Comparison of ENCODE assay signal across 8 cellular contexts in the genomic region with DNA sequence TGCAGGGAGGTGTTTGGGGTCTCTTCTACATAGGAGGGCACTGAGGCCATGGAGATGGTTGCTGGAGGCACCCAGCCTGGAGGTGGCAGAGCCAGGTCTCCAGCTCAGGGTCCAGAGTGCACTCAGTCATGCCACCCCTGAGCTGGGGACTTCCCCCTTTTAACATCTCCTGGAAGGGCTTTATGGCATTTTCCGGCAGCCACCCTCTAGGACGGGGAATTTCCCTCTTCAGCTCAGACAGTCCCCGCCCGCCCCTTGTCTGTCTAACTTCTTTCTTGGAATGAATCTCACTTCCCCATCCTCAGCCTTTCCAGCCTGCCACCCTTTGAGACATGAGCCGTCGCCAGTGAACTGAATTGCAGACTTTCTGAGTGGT. TPM values are rescaled to one million over a fixed set of nuclear protein-coding genes. Genes with fewer than 3 reads are reported as not detected.
DNase-seq lines count a peak whose midpoint lies in the region; ATAC-seq and TF ChIP-seq lines count a peak whose summit lies in the region.

No MANE protein-coding gene starts in this region.

- H3K4me3 ChIP-seq in heart left ventricle (no peak overlapping the region), gastroesophageal sphincter (no peak overlapping the region), prostate gland (no peak overlapping the region)

- intact Hi-C loops in heart left ventricle (cut with DNase I) (loop anchor here in 1 of 10 donors (10.0 kb wide), 1 partner anchor 121 kb away; no protein-coding TSS in a partner anchor), Right ventricle myocardium inferior (cut with DNase I) (no loop called here), prostate gland (cut with DNase I) (no loop called here)

- peaks cover 14% of the 10 kb centered on the region for H3K4me1 Mint-ChIP-seq in stimulated activated naive CD8-positive, alpha-beta T cell treated with anti-CD3 and anti-CD28 coated beads, Interleukin-15, Interleukin-2, amounts not matched to agents 100 ng/mL and 50 ng/mL, for 24 hours (ENCODE audit: low read depth)

- peak overlapping the region; percentile 59 for H3K27ac Mint-ChIP-seq in stimulated activated naive CD8-positive, alpha-beta T cell treated with anti-CD3 and anti-CD28 coated beads, Interleukin-15, Interleukin-2, amounts not matched to agents 100 ng/mL and 50 ng/mL, for 24 hours

- no peak for TF ChIP-seq CTCF in heart left ventricle (IDR thresholded peaks at IDR 0.05)
- no peak for TF ChIP-seq CTCF in gastroesophageal sphincter (IDR thresholded peaks at IDR 0.05)
- TF ChIP-seq CTCF in prostate gland (IDR thresholded peaks at IDR 0.05): no peak

- H3K4me1 ChIP-seq in heart left ventricle: peaks cover 4 to 86% (median 57%) of the 10 kb centered on the region in 12 donors
- H3K4me1 ChIP-seq in gastroesophageal sphincter: peaks cover 14 to 81% (median 28%) of the 10 kb centered on the region in 3 donors
- no peaks in the 10 kb centered on the region for H3K4me1 ChIP-seq in prostate gland (replicated peaks)

- no peaks in the 10 kb centered on the region for H3K9me3 ChIP-seq in heart left ventricle
- no peaks in the 10 kb centered on the region for H3K9me3 ChIP-seq in gastroesophageal sphincter
- H3K9me3 ChIP-seq in prostate gland: no peaks in the 10 kb centered on the region

- no peaks in the 10 kb centered on the region for H3K9me3 Mint-ChIP-seq in stimulated activated naive CD8-positive, alpha-beta T cell treated with anti-CD3 and anti-CD28 coated beads, Interleukin-15, Interleukin-2, amounts not matched to agents 100 ng/mL and 50 ng/mL, for 24 hours

- TF ChIP-seq POLR2A in heart left ventricle (IDR thresholded peaks at IDR 0.05) (no peak), gastroesophageal sphincter (IDR thresholded peaks at IDR 0.05) (no peak), prostate gland (IDR thresholded peaks at IDR 0.05) (no peak)

- peak overlapping the region in 7 of 12 donors; percentile 13 to 44 (median 33) for H3K27ac ChIP-seq in heart left ventricle
- peak overlapping the region; percentile 12 to 88 (median 78) for H3K27ac ChIP-seq in gastroesophageal sphincter
- H3K27ac ChIP-seq in prostate gland: no peak overlapping the region

- H3K36me3 ChIP-seq in heart left ventricle (peaks cover 0 to 42% (median 8%) of the 10 kb centered on the region in 9 donors), gastroesophageal sphincter (peaks cover 0 to 40% of the 10 kb centered on the region in 2 donors), prostate gland (no peaks in the 10 kb centered on the region)

- DNase-seq in heart left ventricle (peak in 4 of 5 donors; percentile 50 to 70 (median 60)), Right ventricle myocardium inferior (ENCODE audit: missing footprints) (no peak), AG20443 (ENCODE audit: low spot score) (no peak), SHP77 (lab: John Stamatoyannopoulos, UW) (no peak), prostate gland (ENCODE audit: low spot score) (no peak)

- no peak for TF ChIP-seq EP300 in gastroesophageal sphincter (IDR thresholded peaks at IDR 0.05)

- no peaks in the 10 kb centered on the region for H3K36me3 Mint-ChIP-seq in stimulated activated naive CD8-positive, alpha-beta T cell treated with anti-CD3 and anti-CD28 coated beads, Interleukin-15, Interleukin-2, amounts not matched to agents 100 ng/mL and 50 ng/mL, for 24 hours (ENCODE audit: low read depth)

- H3K27me3 ChIP-seq in heart left ventricle (no peaks in the 10 kb centered on the region), gastroesophageal sphincter (no peaks in the 10 kb centered on the region), prostate gland (replicated peaks; ENCODE audit: insufficient read depth) (no peaks in the 10 kb centered on the region)

- peak overlapping the region; percentile 23 for H3K4me3 Mint-ChIP-seq in stimulated activated naive CD8-positive, alpha-beta T cell treated with anti-CD3 and anti-CD28 coated beads, Interleukin-15, Interleukin-2, amounts not matched to agents 100 ng/mL and 50 ng/mL, for 24 hours

- 45 to 62% (median 53%) methylated on average over 6 of the region's 6 CpGs for WGBS in heart left ventricle, 4 donors
- WGBS in gastroesophageal sphincter (ENCODE audit: low coverage in 1 of 2), 2 donors: 29 to 47% methylated on average over 4 to 5 of the region's 6 CpGs
- 46% methylated on average over 6 of the region's 6 CpGs for WGBS in prostate gland

- ATAC-seq in heart left ventricle: peak in 3 of 4 donors; percentile 3 to 16 (median 5)
- ATAC-seq in Right ventricle myocardium inferior: no peak
- peak; percentile 52 for ATAC-seq in HG03565 (IDR thresholded peaks at IDR 0.05; ENCODE audit: unreplicated experiment)
- peak; percentile 7 for ATAC-seq in gastroesophageal sphincter

- H3K27me3 Mint-ChIP-seq in stimulated activated naive CD8-positive, alpha-beta T cell treated with anti-CD3 and anti-CD28 coated beads, Interleukin-15, Interleukin-2, amounts not matched to agents 100 ng/mL and 50 ng/mL, for 24 hours: peaks cover 15% of the 10 kb centered on the region

RNA-seq across cellular contexts. Expression of gene COL15A1, which starts 49.9 kb away (rescaled TPM):
- total RNA-seq in heart left ventricle: 10 to 100 TPM; 24.1 to 81.0 (median 46.7) TPM
- 10 to 100 TPM; 12.4 to 30.8 TPM for polyA plus RNA-seq in heart left ventricle
- total RNA-seq in Right ventricle myocardium inferior: 58.3 TPM
- 100 to 1,000 TPM in 2 of 4 donors, 10 to 100 TPM in 2; 80.5 to 256 (median 97.2) TPM for total RNA-seq in gastroesophageal sphincter
- 10 to 100 TPM; 10.3 to 79.9 TPM for total RNA-seq in prostate gland

Comparison
In these comparisons a context has a peak if more than half of its experiments do, and no peak if none do; other contexts are left out.
1. DNase-seq: peak in heart left ventricle (4 of 5); none in Right ventricle myocardium inferior (single experiment), AG20443 (single experiment), SHP77 (0 of 2) and prostate gland (single experiment).
2. H3K27ac ChIP-seq: peak in heart left ventricle (7 of 12) and gastroesophageal sphincter (4 of 4); none in prostate gland (0 of 2).